Comparison of ENCODE assay signal across 9 cellular contexts in the genomic region with DNA sequence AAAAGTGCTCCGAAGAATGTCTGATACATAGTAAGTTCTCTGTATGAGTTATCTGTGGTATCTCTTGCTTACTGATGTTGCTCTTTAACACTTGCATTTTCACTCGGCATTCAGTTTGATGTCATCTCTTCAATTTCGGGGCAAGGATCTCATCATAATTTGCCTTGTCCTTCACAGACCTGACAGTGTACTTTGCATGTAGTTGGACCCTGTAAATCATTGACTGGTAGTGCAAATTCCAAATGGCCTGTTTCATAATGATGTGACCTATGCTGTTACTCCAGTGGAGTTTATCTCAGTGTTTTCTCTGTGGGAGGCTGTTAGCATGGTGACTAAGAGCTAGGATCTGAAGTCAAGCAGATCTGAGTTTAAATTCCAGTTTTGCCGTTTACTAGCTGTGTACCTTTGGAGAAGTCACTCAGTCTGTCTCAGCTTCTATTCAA. TPM values are rescaled to one million over a fixed set of nuclear protein-coding genes. Genes with fewer than 3 reads are reported as not detected.
DNase-seq lines count a peak whose midpoint lies in the region; ATAC-seq, FAIRE-seq and TF ChIP-seq lines count a peak whose summit lies in the region.
"Had no signal": no experiment of that assay in that cellular context is flagged by ENCODE, and none has a peak within 500 bp of the region (broad histone marks: within the 10 kb centered on the region; RNA-seq: fewer than 3 reads in every experiment).

No MANE protein-coding gene starts in this region.

- peaks cover 8% of the 10 kb centered on the region for H3K4me1 Mint-ChIP-seq in mesothelial cell of epicardium

- H3K4me3 Mint-ChIP-seq in mesothelial cell of epicardium, result no peak overlapping the region

- DNase-seq in NCI-H226, result peak; percentile 37
- no peak for DNase-seq in superior temporal gyrus (ENCODE audit: extremely low spot score)
- DNase-seq in NCI-H1417 (lab: John Stamatoyannopoulos, UW), result no peak
- DNase-seq in stimulated activated naive CD4-positive, alpha-beta T cell (lab: John Stamatoyannopoulos, UW), result no peak
- DNase-seq in mesothelial cell of epicardium (ENCODE audit: low spot score in 2 of 2, unreplicated experiment in 2 of 2), result no peak

- H3K27ac ChIP-seq in 22Rv1, result peak overlapping the region; percentile 52
- H3K27ac ChIP-seq: epithelial cell of prostate had no signal

- peak; percentile 99 for FAIRE-seq in islet of Langerhans (lab: Jason Lieb, UNC)

- TF ChIP-seq CTCF in 22Rv1 (IDR thresholded peaks at IDR 0.05) (no peak), mesothelial cell of epicardium (IDR thresholded peaks at IDR 0.05; ENCODE audit: unreplicated experiment) (no peak)

- H3K27me3 Mint-ChIP-seq in mesothelial cell of epicardium (ENCODE audit: low read depth), result no peaks in the 10 kb centered on the region

- no peak overlapping the region for H3K27ac Mint-ChIP-seq in mesothelial cell of epicardium

- H3K9me3 Mint-ChIP-seq in mesothelial cell of epicardium, result peaks cover 6% of the 10 kb centered on the region

- ATAC-seq in GM18909 (IDR thresholded peaks at IDR 0.05; ENCODE audit: poor library complexity, unreplicated experiment), result peak; percentile 75

- H3K36me3 Mint-ChIP-seq in mesothelial cell of epicardium, result no peaks in the 10 kb centered on the region

RNA-seq across cellular contexts. Expression of a gene that starts 34.2 kb away (rescaled TPM):
- total RNA-seq in mesothelial cell of epicardium, result 38.2 to 40.6 TPM (median 38.2 TPM) in 3 replicates
